In genomic region chr1:2556277-2557145, GRCh38 we compare ENCODE assay signal across 8 cellular contexts. TPM values are rescaled to one million over a fixed set of nuclear protein-coding genes. Genes with fewer than 3 reads are reported as not detected.
DNase-seq lines count a peak whose midpoint lies in the region; ATAC-seq and TF ChIP-seq lines count a peak whose summit lies in the region.

Gene TNFRSF14, plus strand, starts transcription at chr1:2556371. Its CDS starts 294 bp downstream, at chr1:2556665.

- peak within 1 kb of the TSS; percentile 92 for H3K4me3 Mint-ChIP-seq in T-helper 1 cell treated with Interleukin-12 subunit alpha and Interleukin-12 subunit beta and Interleukin-4 antibody, amounts not matched to agents 30 μg/mL and 1 μg/mL, for 36 hours
- no peak within 1 kb of the TSS for H3K4me3 Mint-ChIP-seq in endothelial cell (ENCODE audit: unreplicated experiment)

- TF ChIP-seq CTCF in astrocyte of the spinal cord (IDR thresholded peaks at IDR 0.05; ENCODE audit: low read depth, low read length) (peak; percentile 20), kidney epithelial cell (IDR thresholded peaks at IDR 0.05; ENCODE audit: insufficient read depth, low read length, poor library complexity, severe bottlenecking) (peak; percentile 12), endothelial cell (IDR thresholded peaks at IDR 0.05; ENCODE audit: unreplicated experiment) (no peak)

- H3K36me3 ChIP-seq in kidney epithelial cell (ENCODE audit: control insufficient read depth, insufficient read depth, low read length): no peaks in the 10 kb centered on the region

- H3K4me3 ChIP-seq in astrocyte of the spinal cord (ENCODE audit: low read depth, low read length) (peak within 1 kb of the TSS; percentile 38), kidney epithelial cell (ENCODE audit: low read depth, low read length) (peak within 1 kb of the TSS; percentile 31)

- H3K9me3 Mint-ChIP-seq in T-helper 1 cell treated with Interleukin-12 subunit alpha and Interleukin-12 subunit beta and Interleukin-4 antibody, amounts not matched to agents 30 μg/mL and 1 μg/mL, for 36 hours: no peaks in the 10 kb centered on the region
- H3K9me3 Mint-ChIP-seq in endothelial cell (ENCODE audit: unreplicated experiment): no peaks in the 10 kb centered on the region

- H3K27me3 Mint-ChIP-seq in T-helper 1 cell treated with Interleukin-12 subunit alpha and Interleukin-12 subunit beta and Interleukin-4 antibody, amounts not matched to agents 30 μg/mL and 1 μg/mL, for 36 hours (ENCODE audit: low read depth): no peaks in the 10 kb centered on the region
- H3K27me3 Mint-ChIP-seq in endothelial cell (ENCODE audit: unreplicated experiment): peaks cover 7% of the 10 kb centered on the region

- DNase-seq in NCI-H2227 (lab: John Stamatoyannopoulos, UW; ENCODE audit: unreplicated experiment) (peak; percentile 27), NCI-H2227 treated with DMSO at 0.1 percent for 48 hours (lab: John Stamatoyannopoulos, UW) (no peak), astrocyte of the spinal cord (ENCODE audit: low read depth, low spot score) (peak; percentile 63), kidney epithelial cell (ENCODE audit: low read depth) (no peak), endothelial cell (ENCODE audit: low spot score) (no peak)
- DNase-seq in stimulated activated CD4-positive, alpha-beta T cell treated with anti-CD3 and anti-CD28 coated beads, Interleukin-4, amount 100 ng/mL, for 4 hours: peak; percentile 66 to 78

- in situ Hi-C loops in astrocyte of the spinal cord (cut with HindIII; ENCODE audit: low sequenced_read_pairs): no loop called here

- H3K27ac Mint-ChIP-seq in T-helper 1 cell treated with Interleukin-12 subunit alpha and Interleukin-12 subunit beta and Interleukin-4 antibody, amounts not matched to agents 30 μg/mL and 1 μg/mL, for 36 hours: peak within 1 kb of the TSS; percentile 99
- H3K27ac Mint-ChIP-seq in endothelial cell (ENCODE audit: unreplicated experiment): no peak within 1 kb of the TSS

- peaks cover 21% of the 10 kb centered on the region for H3K4me1 Mint-ChIP-seq in T-helper 1 cell treated with Interleukin-12 subunit alpha and Interleukin-12 subunit beta and Interleukin-4 antibody, amounts not matched to agents 30 μg/mL and 1 μg/mL, for 36 hours (ENCODE audit: low read depth)
- H3K4me1 Mint-ChIP-seq in endothelial cell (ENCODE audit: unreplicated experiment): no peaks in the 10 kb centered on the region

- peaks cover 12% of the 10 kb centered on the region for H3K27me3 ChIP-seq in kidney epithelial cell (ENCODE audit: control insufficient read depth, insufficient read depth, low read length)

- ATAC-seq in HG03175 (IDR thresholded peaks at IDR 0.05; ENCODE audit: unreplicated experiment): peak; percentile 49

- H3K36me3 Mint-ChIP-seq in T-helper 1 cell treated with Interleukin-12 subunit alpha and Interleukin-12 subunit beta and Interleukin-4 antibody, amounts not matched to agents 30 μg/mL and 1 μg/mL, for 36 hours (ENCODE audit: low read depth): peaks cover 26% of the 10 kb centered on the region
- no peaks in the 10 kb centered on the region for H3K36me3 Mint-ChIP-seq in endothelial cell (ENCODE audit: low read depth, unreplicated experiment)

RNA-seq across cellular contexts. Expression of gene TNFRSF14, which starts in this region (rescaled TPM):
- 14.7 and 16.8 TPM in 2 replicates for total RNA-seq in kidney epithelial cell
- 0.26 TPM for total RNA-seq in endothelial cell (ENCODE audit: unreplicated experiment)

Comparison
In these comparisons a context has a peak if more than half of its experiments do, and no peak if none do; other contexts are left out.
1. RNA of gene TNFRSF14 (total RNA-seq): 14.7 to 16.8 TPM in kidney epithelial cell; 0.26 TPM in endothelial cell (single experiment); every median in the first group is over 10 times any median in the second.
2. DNase-seq: peak in NCI-H2227 (single experiment), astrocyte of the spinal cord (single experiment) and stimulated activated CD4-positive, alpha-beta T cell treated with anti-CD3 and anti-CD28 coated beads, Interleukin-4, amount 100 ng/mL, for 4 hours (2 of 2); none in NCI-H2227 treated with DMSO at 0.1 percent for 48 hours (single experiment), kidney epithelial cell (single experiment) and endothelial cell (single experiment).